ENCODE assay signal across 1 cellular context in genomic region chr10:5491477-5491876, GRCh38.
TF ChIP-seq lines count a peak whose summit lies in the region.

No MANE protein-coding gene starts in this region.

TF ChIP-seq in K562, 482 proteins besides CTCF, POLR2A, EP300 and RAD21:
- TF ChIP-seq DIDO1 (tag; IDR thresholded peaks at IDR 0.05; ENCODE audit: low read depth) (no peak), ZNF408 (CRISPR knock-in tag; IDR thresholded peaks at IDR 0.05; ENCODE audit: low read depth) (no peak), NFIX (CRISPR knock-in tag; IDR thresholded peaks at IDR 0.05; ENCODE audit: low read depth) (no peak), PHF21A (IDR thresholded peaks at IDR 0.05; ENCODE audit: borderline replicate concordance, low read depth) (no peak), ZNF124 (CRISPR knock-in tag; IDR thresholded peaks at IDR 0.05) (no peak), LEF1 (IDR thresholded peaks at IDR 0.05) (no peak), FOSL1 (tag; conservative IDR thresholded peaks at IDR 0.05) (no peak), CUX1 (CRISPR knock-in tag; IDR thresholded peaks at IDR 0.05) (no peak), RNF2 (IDR thresholded peaks at IDR 0.05) (no peak), MTA3 (IDR thresholded peaks at IDR 0.05; ENCODE audit: borderline replicate concordance) (no peak), WHSC1 (IDR thresholded peaks at IDR 0.05; ENCODE audit: low read length) (no peak), NR2C1 (IDR thresholded peaks at IDR 0.05) (no peak), NR2C1 (tag; IDR thresholded peaks at IDR 0.05) (no peak), CEBPZ (IDR thresholded peaks at IDR 0.05; ENCODE audit: borderline replicate concordance, low read depth, low read length) (no peak)
TF ChIP-seq in K562: peak in this region for 0.
